In the genomic region with DNA sequence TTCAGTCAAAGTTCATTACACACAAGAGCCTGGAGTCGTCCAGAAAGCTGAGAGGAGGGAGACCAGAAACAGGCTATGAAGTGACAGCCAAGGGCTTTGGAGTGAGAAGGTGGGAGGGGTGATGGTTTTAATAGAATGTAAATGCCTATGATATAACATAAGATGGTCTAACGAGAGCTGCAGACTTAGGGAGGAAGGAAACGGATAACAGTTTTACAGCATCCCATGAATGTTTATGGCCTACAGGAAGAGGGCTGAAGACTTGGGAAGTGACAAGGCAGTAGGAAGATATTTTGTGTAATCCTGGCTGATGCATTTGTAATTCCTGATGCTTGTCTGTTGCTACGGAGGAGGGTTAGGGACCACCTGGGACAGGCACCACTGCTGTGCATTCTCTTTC, we compare ENCODE assay signal across 22 cellular contexts.
DNase-seq lines count a peak whose midpoint lies in the region; ATAC-seq and TF ChIP-seq lines count a peak whose summit lies in the region.
"Had no signal": no experiment of that assay in that cellular context is flagged by ENCODE, and none has a peak within 500 bp of the region (broad histone marks: within the 10 kb centered on the region; RNA-seq: fewer than 3 reads in every experiment).

No MANE protein-coding gene starts in this region.

- H3K79me1 ChIP-seq in IMR-90 (ENCODE audit: low read depth in 1 of 2, low read length in 2 of 2) = no peaks in the 10 kb centered on the region

- intact Hi-C loops in A673 (cut with micrococcal nuclease; ENCODE audit: unreplicated experiment) = no loop called here
- intact Hi-C loops in IMR-90 (cut with micrococcal nuclease) = no loop called here
- intact Hi-C loops in gastrocnemius medialis (cut with DNase I; ENCODE audit: low total_unique reads) = no loop called here

- H2AFZ ChIP-seq in IMR-90 (replicated peaks; ENCODE audit: low read length, poor library complexity) (peak overlapping the region; percentile 43), osteoblast (ENCODE audit: low read length) (no peak overlapping the region)

- H2BK15ac ChIP-seq in IMR-90 (ENCODE audit: low read depth, low read length) = no peak overlapping the region

- H3K4me3 ChIP-seq in A673 (ENCODE audit: low read depth, low read length, poor library complexity, severe bottlenecking) (no peak overlapping the region), IMR-90 (ENCODE audit: insufficient read depth, low read depth, low read length) (no peak overlapping the region), osteoblast (ENCODE audit: insufficient read depth, low read length) (no peak overlapping the region), gastrocnemius medialis (no peak overlapping the region)
- H3K4me3 ChIP-seq: BLaER1 treated with 17β-estradiol and CSF1 and Interleukin-3, amounts not matched to agents 10 nM and 100 nM; GM12878 had no signal

- POLR2A ChIA-PET in A673 (lab: Charles Lee; ENCODE audit: low non-redundant PET) (no interaction called here), IMR-90 (lab: Charles Lee; ENCODE audit: unreplicated experiment) (no interaction called here)

- H3K9me3 ChIP-seq in A673 (ENCODE audit: low read depth, low read length, poor library complexity, severe bottlenecking) (no peaks in the 10 kb centered on the region), IMR-90 (ENCODE audit: control insufficient read depth, insufficient read depth, low read length) (peaks cover 17% of the 10 kb centered on the region; the same call in 1 of the 2 replicates), osteoblast (ENCODE audit: low read depth, low read length) (no peaks in the 10 kb centered on the region), gastrocnemius medialis (no peaks in the 10 kb centered on the region)

- H3K9me1 ChIP-seq in IMR-90 (ENCODE audit: insufficient read depth, low read length) = no peaks in the 10 kb centered on the region

- no peaks in the 10 kb centered on the region for H3K36me3 ChIP-seq in A673 (ENCODE audit: insufficient read depth, low read length, poor library complexity, severe bottlenecking)
- H3K36me3 ChIP-seq in IMR-90 (ENCODE audit: control insufficient read depth, insufficient read depth, low read length) = no peaks in the 10 kb centered on the region
- H3K36me3 ChIP-seq in osteoblast (ENCODE audit: insufficient read depth, low read length) = no peaks in the 10 kb centered on the region
- no peaks in the 10 kb centered on the region for H3K36me3 ChIP-seq in gastrocnemius medialis
- H3K36me3 ChIP-seq: BLaER1 treated with 17β-estradiol and CSF1 and Interleukin-3, amounts not matched to agents 10 nM and 100 nM had no signal

- no peak overlapping the region for H4K5ac ChIP-seq in IMR-90 (ENCODE audit: low read depth, low read length)

- TF ChIP-seq CTCF in A673 (conservative IDR thresholded peaks at IDR 0.05; ENCODE audit: low read depth, low read length) (no peak), IMR-90 (conservative IDR thresholded peaks at IDR 0.05; ENCODE audit: low read depth, low read length) (no peak), osteoblast (IDR thresholded peaks at IDR 0.05; ENCODE audit: extremely low read depth, low read depth, low read length) (no peak), gastrocnemius medialis (IDR thresholded peaks at IDR 0.05 in 4 of 5, conservative IDR thresholded peaks at IDR 0.05 in 1 of 5) (no peak)

- H2AK5ac ChIP-seq in IMR-90 (ENCODE audit: low read depth, low read length) = no peak overlapping the region

- no peak overlapping the region for H2BK5ac ChIP-seq in IMR-90 (ENCODE audit: low read depth, low read length, poor library complexity, severe bottlenecking)

- CTCF ChIA-PET in A673 (lab: Charles Lee) (no interaction called here), IMR-90 (lab: Yijun Ruan, JAX) (no interaction called here)

- BruUV-seq in A673 (replicated peaks; lab: Mats Ljungman, UMichigan) = no TSS peak
- BruUV-seq in IMR-90 (replicated peaks; lab: Mats Ljungman, UMichigan) = no TSS peak

- ATAC-seq in IMR-90 (ENCODE audit: low read depth) (no peak), gastrocnemius medialis (no peak)
- ATAC-seq: CD8-positive, alpha-beta T cell; GM12878 had no signal

- DNase-seq in A673 (ENCODE audit: low spot score) = peak; percentile 27
- no peak for DNase-seq in IMR-90
- DNase-seq in left kidney (ENCODE audit: low read depth, low spot score) = peak; percentile 43
- DNase-seq in osteoblast (ENCODE audit: insufficient read length, low spot score, missing footprints) = peak; percentile 61
- DNase-seq in cerebellar nuclear complex (lab: John Stamatoyannopoulos, UW) = no peak
- no peak for DNase-seq in gastrocnemius medialis
- no peak for DNase-seq in NCI-H1092 (lab: John Stamatoyannopoulos, UW)
- DNase-seq in SKM-1 (lab: John Stamatoyannopoulos, UW; ENCODE audit: unreplicated experiment) = no peak
- DNase-seq: 8988T; AML-193; Caco-2; Calu3; CD4-positive, alpha-beta T cell; CD8-positive, alpha-beta T cell; DMS153; DMS53; DND-41; EL; GDM1 had no signal

- no peak overlapping the region for H3K27ac ChIP-seq in A673 (ENCODE audit: low read depth, low read length, poor library complexity, severe bottlenecking)
- no peak overlapping the region for H3K27ac ChIP-seq in IMR-90 (ENCODE audit: insufficient read depth, low read length)
- no peak overlapping the region for H3K27ac ChIP-seq in osteoblast (ENCODE audit: low read depth, low read length)
- H3K27ac ChIP-seq in gastrocnemius medialis = no peak overlapping the region
- H3K27ac ChIP-seq: BLaER1 treated with 17β-estradiol and CSF1 and Interleukin-3, amounts not matched to agents 10 nM and 100 nM; C4-2B had no signal

- no peak overlapping the region for H2BK20ac ChIP-seq in IMR-90 (ENCODE audit: low read depth, low read length)

- TF ChIP-seq RAD21 in IMR-90 (IDR thresholded peaks at IDR 0.05; ENCODE audit: low read length) = no peak

- TF ChIP-seq POLR2A in IMR-90 (IDR thresholded peaks at IDR 0.05; ENCODE audit: low read depth, low read length) = no peak
- TF ChIP-seq POLR2A in gastrocnemius medialis (IDR thresholded peaks at IDR 0.05) = no peak

- no peak overlapping the region for H3K23ac ChIP-seq in IMR-90 (ENCODE audit: low read depth, low read length)

- H4K8ac ChIP-seq in IMR-90 (ENCODE audit: low read depth in 2 of 2, low read length in 2 of 2) = no peak overlapping the region

- H4K20me1 ChIP-seq in IMR-90 (ENCODE audit: insufficient read depth, low read length) (no peaks in the 10 kb centered on the region), osteoblast (ENCODE audit: insufficient read depth, low read length) (no peaks in the 10 kb centered on the region)
- H4K20me1 ChIP-seq: BLaER1 treated with 17β-estradiol and CSF1 and Interleukin-3, amounts not matched to agents 10 nM and 100 nM had no signal

- H3K79me2 ChIP-seq in osteoblast (ENCODE audit: insufficient read depth, low read length) = no peaks in the 10 kb centered on the region

- no peak overlapping the region for H2AK9ac ChIP-seq in IMR-90 (replicated peaks; ENCODE audit: low read depth, low read length, poor library complexity)

- H3K18ac ChIP-seq in IMR-90 (ENCODE audit: low read depth, low read length) = no peak overlapping the region

- no peak overlapping the region for H2BK120ac ChIP-seq in IMR-90 (ENCODE audit: low read depth, low read length)

- H3K4me2 ChIP-seq in IMR-90 (ENCODE audit: low read depth, low read length) (no peak overlapping the region), osteoblast (ENCODE audit: insufficient read depth, low read length) (no peak overlapping the region)
- H3K4me2 ChIP-seq: BLaER1 treated with 17β-estradiol and CSF1 and Interleukin-3, amounts not matched to agents 10 nM and 100 nM had no signal

- in situ Hi-C loops in IMR-90 (cut with MboI; ENCODE audit: low sequenced_read_pairs) = no loop called here
- in situ Hi-C loops in gastrocnemius medialis (cut with MboI; ENCODE audit: low sequenced_read_pairs in 4 of 4) = no loop called here

- no peak overlapping the region for H3K56ac ChIP-seq in IMR-90 (ENCODE audit: extremely low read depth, insufficient read depth, low read length)

- H3K4ac ChIP-seq in IMR-90 (ENCODE audit: low read depth, low read length) = no peak overlapping the region

- no peak overlapping the region for H4K91ac ChIP-seq in IMR-90 (ENCODE audit: insufficient read depth, low read depth, low read length)

- dilution Hi-C loops in IMR-90 (cut with HindIII; ENCODE audit: low sequenced_read_pairs, unreplicated experiment) = no loop called here

- no peak overlapping the region for H3K9ac ChIP-seq in IMR-90 (ENCODE audit: low read depth, low read length)
- H3K9ac ChIP-seq: BLaER1 treated with 17β-estradiol and CSF1 and Interleukin-3, amounts not matched to agents 10 nM and 100 nM had no signal

- no peaks in the 10 kb centered on the region for H3K27me3 ChIP-seq in A673 (replicated peaks; ENCODE audit: insufficient read depth, low read depth, low read length, poor library complexity)
- peaks cover 45% of the 10 kb centered on the region for H3K27me3 ChIP-seq in IMR-90 (ENCODE audit: control insufficient read depth, insufficient read depth, low read length)
- peaks cover 31% of the 10 kb centered on the region for H3K27me3 ChIP-seq in osteoblast (ENCODE audit: insufficient read depth, low read length)
- H3K27me3 ChIP-seq in gastrocnemius medialis = peaks cover 0 to 17% (median 0%) of the 10 kb centered on the region in 3 donors
- H3K27me3 ChIP-seq: BLaER1 treated with 17β-estradiol and CSF1 and Interleukin-3, amounts not matched to agents 10 nM and 100 nM had no signal

- no peak overlapping the region for H3K14ac ChIP-seq in IMR-90 (replicated peaks; ENCODE audit: low read depth, low read length)

- peaks cover 27% of the 10 kb centered on the region for H3K4me1 ChIP-seq in A673 (ENCODE audit: insufficient read depth, low read length, poor library complexity, severe bottlenecking)
- no peaks in the 10 kb centered on the region for H3K4me1 ChIP-seq in IMR-90 (ENCODE audit: control insufficient read depth, insufficient read depth, low read length)
- no peaks in the 10 kb centered on the region for H3K4me1 ChIP-seq in osteoblast (ENCODE audit: insufficient read depth, low read length)
- no peaks in the 10 kb centered on the region for H3K4me1 ChIP-seq in gastrocnemius medialis

- no CpG with 5 or more reads among the region's 4 CpGs for WGBS in IMR-90 (ENCODE audit: extremely low coverage in 2 of 2, insufficient read length in 1 of 2), 2 experiments

TF ChIP-seq in IMR-90, 13 proteins besides CTCF, POLR2A, EP300 and RAD21 (continues in another document):
- TF ChIP-seq MAFK (IDR thresholded peaks at IDR 0.05; ENCODE audit: low read depth, low read length) = no peak
- TF ChIP-seq USF2 (IDR thresholded peaks at IDR 0.05; ENCODE audit: low read depth, low read length) = no peak
- TF ChIP-seq MAZ (IDR thresholded peaks at IDR 0.05; ENCODE audit: borderline replicate concordance, low read depth, low read length) = no peak
- no peak for TF ChIP-seq BHLHE40 (IDR thresholded peaks at IDR 0.05; ENCODE audit: low read depth, low read length)

Comparison
In these comparisons a context has a peak if more than half of its experiments do, and no peak if none do; other contexts are left out.
1. DNase-seq: peak in A673 (single experiment), left kidney (single experiment) and osteoblast (single experiment); none in IMR-90 (single experiment), cerebellar nuclear complex (0 of 2), gastrocnemius medialis (0 of 2), NCI-H1092 (single experiment) and SKM-1 (single experiment).